8 cellular contexts compared by ENCODE assay signal in genomic region chr2:237860273-237860935, GRCh38. TPM values are rescaled to one million over a fixed set of nuclear protein-coding genes. Genes with fewer than 3 reads are reported as not detected.
DNase-seq lines count a peak whose midpoint lies in the region; ATAC-seq and TF ChIP-seq lines count a peak whose summit lies in the region.

No MANE protein-coding gene starts in this region.

- H3K79me2 ChIP-seq in mammary epithelial cell (ENCODE audit: insufficient read depth, low read length) = no peaks in the 10 kb centered on the region

- peaks cover 21% of the 10 kb centered on the region for H3K4me1 Mint-ChIP-seq in MCF 10A (ENCODE audit: insufficient read depth, unreplicated experiment)

- no peaks in the 10 kb centered on the region for H3K9me3 Mint-ChIP-seq in MCF 10A (ENCODE audit: unreplicated experiment)

- H3K4me3 ChIP-seq in mammary epithelial cell (replicated peaks in 1 of 3; ENCODE audit: insufficient read depth in 1 of 3, low read depth in 2 of 3, low read length in 3 of 3) (no peak overlapping the region), breast epithelium (peak overlapping the region; percentile 35 to 65 (median 50)), mesenchymal stem cell (ENCODE audit: insufficient read depth in 1 of 2, low read depth in 1 of 2, low read length in 2 of 2) (peak overlapping the region in 1 of 2 experiments; percentile 70), upper lobe of right lung (peak overlapping the region; percentile 45)

- no peaks in the 10 kb centered on the region for H3K27me3 Mint-ChIP-seq in MCF 10A (ENCODE audit: insufficient read depth, unreplicated experiment)

- no peak overlapping the region for H3K9ac ChIP-seq in mammary epithelial cell (ENCODE audit: insufficient read depth, low read length)
- H3K9ac ChIP-seq in mesenchymal stem cell (ENCODE audit: low read length) = no peak overlapping the region

- intact Hi-C loops in MCF 10A (cut with micrococcal nuclease) = no loop called here
- intact Hi-C loops in mammary epithelial cell (cut with micrococcal nuclease) = no loop called here
- intact Hi-C loops in breast epithelium (cut with DNase I; ENCODE audit: low total_unique reads) = no loop called here
- intact Hi-C loops in upper lobe of right lung (cut with DNase I) = no loop called here

- H2BK12ac ChIP-seq in mesenchymal stem cell (ENCODE audit: low read length in 2 of 2) = no peak overlapping the region

- no peak overlapping the region for H4K91ac ChIP-seq in mesenchymal stem cell (ENCODE audit: low read length)

- H2AFZ ChIP-seq in mammary epithelial cell (ENCODE audit: low read depth, low read length) (no peak overlapping the region), mesenchymal stem cell (ENCODE audit: low read depth, low read length) (no peak overlapping the region)

- H3K4me1 ChIP-seq in mammary epithelial cell (ENCODE audit: insufficient read depth, low read length) (peaks cover 19% of the 10 kb centered on the region), breast epithelium (peaks cover 0 to 4% of the 10 kb centered on the region in 2 donors), mesenchymal stem cell (ENCODE audit: control insufficient read depth, insufficient read depth, low read depth, low read length) (peaks cover 33% of the 10 kb centered on the region), upper lobe of right lung (peaks cover 8% of the 10 kb centered on the region)

- no peak for TF ChIP-seq POLR2A in breast epithelium (IDR thresholded peaks at IDR 0.05)

- no peak overlapping the region for H3K23ac ChIP-seq in mesenchymal stem cell (ENCODE audit: low read length in 2 of 2)

- POLR2A ChIA-PET in MCF 10A (lab: Yijun Ruan, JAX) = interaction anchor here (1.0 to 1.6 kb wide), 4 partner anchors 13 to 389 kb away, joined by 3 to 6 read pairs (median 5); no protein-coding TSS in a partner anchor

- WGBS in mammary epithelial cell (ENCODE audit: low coverage, missing lambda C conversion rate) = 95% methylated on average over 22 of the region's 22 CpGs
- WGBS in mesenchymal stem cell = 70% methylated on average over 22 of the region's 22 CpGs

- no peak overlapping the region for H3K4ac ChIP-seq in mesenchymal stem cell (ENCODE audit: low read depth in 1 of 2, low read length in 2 of 2)

- peaks cover 3% of the 10 kb centered on the region for H3K79me1 ChIP-seq in mesenchymal stem cell (replicated peaks; ENCODE audit: low read length, poor library complexity, severe bottlenecking)

- H3K18ac ChIP-seq in mesenchymal stem cell (ENCODE audit: low read depth in 1 of 2, low read length in 2 of 2) = no peak overlapping the region

- H3K9me3 ChIP-seq in mammary epithelial cell (replicated peaks; ENCODE audit: insufficient read depth, low read length) (no peaks in the 10 kb centered on the region), breast epithelium (no peaks in the 10 kb centered on the region), mesenchymal stem cell (ENCODE audit: control insufficient read depth, low read length) (no peaks in the 10 kb centered on the region), upper lobe of right lung (no peaks in the 10 kb centered on the region)

- H4K20me1 ChIP-seq in mammary epithelial cell (ENCODE audit: insufficient read depth, low read length) = no peaks in the 10 kb centered on the region

- CTCF ChIA-PET in MCF 10A (lab: Yijun Ruan, JAX) (interaction anchor here (0.7 kb wide), 1 partner anchor 439 kb away, joined by 3 read pairs; no protein-coding TSS in a partner anchor), mammary epithelial cell (lab: Charles Lee; ENCODE audit: low non-redundant PET) (no interaction called here)

- H3K27ac ChIP-seq in mammary epithelial cell (ENCODE audit: insufficient read depth, low read depth, low read length) (no peak overlapping the region), breast epithelium (no peak overlapping the region), mesenchymal stem cell (ENCODE audit: low read length, poor library complexity, severe bottlenecking) (no peak overlapping the region), upper lobe of right lung (no peak overlapping the region)

- H3K14ac ChIP-seq in mesenchymal stem cell (ENCODE audit: low read length in 2 of 2) = no peak overlapping the region

- BruUV-seq in MCF 10A (replicated peaks; lab: Mats Ljungman, UMichigan) (TSS peak; percentile 16), mammary epithelial cell (replicated peaks; lab: Mats Ljungman, UMichigan) (no TSS peak)

- H3K4me2 ChIP-seq in mammary epithelial cell (ENCODE audit: insufficient read depth, low read depth, low read length) = no peak overlapping the region
- peak overlapping the region; percentile 84 for H3K4me2 ChIP-seq in mesenchymal stem cell (ENCODE audit: low read length, poor library complexity, severe bottlenecking)

- DNase-seq in MCF 10A (ENCODE audit: unreplicated experiment) (no peak), mammary epithelial cell (no peak), breast epithelium (ENCODE audit: low spot score in 2 of 2) (no peak), mesenchymal stem cell (no peak), upper lobe of right lung (peak; percentile 34), DMS153 treated with DMSO at 0.1 percent for 48 hours (lab: John Stamatoyannopoulos, UW; ENCODE audit: unreplicated experiment) (no peak), GM13976 (ENCODE audit: low spot score) (no peak)

- dilution Hi-C loops in mammary epithelial cell (cut with HindIII; ENCODE audit: low sequenced_read_pairs) = no loop called here

- H4K8ac ChIP-seq in mesenchymal stem cell (ENCODE audit: low read length) = no peak overlapping the region

- H2BK15ac ChIP-seq in mesenchymal stem cell (ENCODE audit: low read depth, poor library complexity, severe bottlenecking) = no peak overlapping the region

- H3K4me3 Mint-ChIP-seq in MCF 10A (ENCODE audit: unreplicated experiment) = peak overlapping the region; percentile 43

- no peak for TF ChIP-seq CTCF in MCF 10A (IDR thresholded peaks at IDR 0.05; ENCODE audit: unreplicated experiment)
- no peak for TF ChIP-seq CTCF in mammary epithelial cell (conservative IDR thresholded peaks at IDR 0.05 in 1 of 2, IDR thresholded peaks at IDR 0.05 in 1 of 2; ENCODE audit: extremely low read depth in 1 of 2, insufficient read depth in 1 of 2, low read depth in 1 of 2, low read length in 2 of 2)
- no peak for TF ChIP-seq CTCF in breast epithelium (IDR thresholded peaks at IDR 0.05)
- TF ChIP-seq CTCF in upper lobe of right lung (IDR thresholded peaks at IDR 0.05) = no peak
- TF ChIP-seq CTCF in GM13976 (IDR thresholded peaks at IDR 0.05; ENCODE audit: borderline replicate concordance, control extremely low read depth, extremely low read depth, insufficient read depth, missing control alignments) = no peak

- ATAC-seq in upper lobe of right lung = no peak
- no peak for ATAC-seq in GM19455 (IDR thresholded peaks at IDR 0.05; ENCODE audit: unreplicated experiment)

- H2BK5ac ChIP-seq in mesenchymal stem cell (ENCODE audit: low read depth, low read length, poor library complexity, severe bottlenecking) = no peak overlapping the region

- H3K27me3 ChIP-seq in mammary epithelial cell (ENCODE audit: insufficient read depth, low read length) (no peaks in the 10 kb centered on the region), breast epithelium (peaks cover 0 to 15% of the 10 kb centered on the region in 2 donors), mesenchymal stem cell (ENCODE audit: control insufficient read depth in 1 of 2, insufficient read depth in 1 of 2, low read length in 2 of 2) (peaks cover 4 to 74% of the 10 kb centered on the region in 2 experiments), upper lobe of right lung (peaks cover 31% of the 10 kb centered on the region)

- H3K36me3 ChIP-seq in mammary epithelial cell (ENCODE audit: insufficient read depth, low read length) (no peaks in the 10 kb centered on the region), breast epithelium (no peaks in the 10 kb centered on the region), mesenchymal stem cell (ENCODE audit: control insufficient read depth in 1 of 2, insufficient read depth in 2 of 2, low read depth in 1 of 2, low read length in 2 of 2) (no peaks in the 10 kb centered on the region), upper lobe of right lung (no peaks in the 10 kb centered on the region)

- in situ Hi-C loops in mammary epithelial cell (cut with MboI; ENCODE audit: low sequenced_read_pairs in 2 of 2) (loop anchor here in 1 of 2 donors (25.0 kb wide), 1 partner anchor 402 kb away; no protein-coding TSS in a partner anchor), GM13976 (cut with MboI; ENCODE audit: low sequenced_read_pairs, unreplicated experiment) (no loop called here)

- H3K36me3 Mint-ChIP-seq in MCF 10A (ENCODE audit: insufficient read depth, unreplicated experiment) = no peaks in the 10 kb centered on the region

- no peak overlapping the region for H2BK120ac ChIP-seq in mesenchymal stem cell (ENCODE audit: low read depth, low read length)

- H2AK5ac ChIP-seq in mesenchymal stem cell (ENCODE audit: low read length, severe bottlenecking) = no peak overlapping the region

- H3K27ac Mint-ChIP-seq in MCF 10A (ENCODE audit: low read depth, unreplicated experiment) = no peak overlapping the region

RNA-seq across cellular contexts. Expression of gene RAMP1, which starts 1.0 kb away (rescaled TPM):
- total RNA-seq in MCF 10A (2022) = 4.3 and 11.2 TPM in 2 replicates
- 1 to 10 TPM in 1 of 2 donors, not detected in 1; 3.7 TPM for total RNA-seq in mammary epithelial cell
- 2.6 TPM for polyA plus RNA-seq in mammary epithelial cell
- not detected for polyA minus RNA-seq in mammary epithelial cell
- total RNA-seq in breast epithelium = 10 to 100 TPM in 1 of 3 donors, 1 to 10 TPM in 1, not detected in 1; 8.2 to 25.9 TPM
- 3.1 TPM for polyA plus RNA-seq in mesenchymal stem cell (2013, experiment 1 of 2)
- polyA plus RNA-seq in mesenchymal stem cell (2013, experiment 2 of 2) = 4.3 TPM
- total RNA-seq in upper lobe of right lung = 11.1 TPM

Comparison
In these comparisons a context has a peak if more than half of its experiments do, and no peak if none do; other contexts are left out.
1. H3K4me3 ChIP-seq: peak in breast epithelium (3 of 3) and upper lobe of right lung (single experiment); none in mammary epithelial cell (0 of 3).